Comparison of ENCODE assay signal across 8 cellular contexts in the genomic region with DNA sequence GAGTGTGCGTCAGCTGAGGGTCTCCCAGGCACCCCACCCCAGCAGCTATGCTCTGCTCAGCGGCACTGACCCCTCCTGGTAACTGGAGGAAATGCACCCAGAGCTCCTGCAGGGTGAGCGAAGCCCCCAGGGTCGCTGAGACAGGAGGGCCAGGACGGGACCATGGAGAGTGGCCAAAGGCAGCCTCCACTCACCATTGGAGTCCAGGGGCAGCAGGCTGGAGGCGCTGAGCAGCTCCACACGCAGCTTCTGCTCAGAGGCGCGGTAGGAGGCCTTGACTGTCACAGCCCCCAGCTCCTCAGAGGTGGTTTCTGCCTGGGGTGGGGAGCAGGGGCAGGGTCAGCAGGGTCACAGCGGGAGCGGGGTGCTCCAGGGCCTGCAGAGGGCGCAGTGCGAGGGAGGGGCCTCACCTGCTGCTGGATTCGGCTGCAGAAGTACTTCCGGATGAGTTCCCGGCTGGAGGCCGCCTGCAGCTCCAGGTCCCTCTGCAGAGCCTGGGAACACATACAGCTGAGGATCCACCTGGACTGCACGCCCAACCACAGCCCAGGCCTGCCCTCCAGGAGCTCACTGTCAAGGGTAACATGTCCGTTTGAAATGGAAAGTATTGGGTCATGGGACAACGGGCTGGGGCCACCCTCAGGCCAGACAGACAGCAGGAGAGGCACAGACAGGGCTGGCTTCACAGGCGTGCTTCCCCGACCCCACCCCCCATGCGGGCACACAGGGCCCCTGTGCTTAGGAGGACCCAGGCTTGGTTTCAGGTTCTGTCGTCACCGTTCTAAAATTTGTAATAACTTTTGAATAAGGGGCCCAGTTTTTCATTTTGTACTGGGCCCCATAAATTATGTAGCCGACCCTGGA. TPM values are rescaled to one million over a fixed set of nuclear protein-coding genes. Genes with fewer than 3 reads are reported as not detected.
DNase-seq lines count a peak whose midpoint lies in the region; ATAC-seq and TF ChIP-seq lines count a peak whose summit lies in the region.

No MANE protein-coding gene starts in this region.

- DNase-seq in NCI-H1436 (lab: John Stamatoyannopoulos, UW) (peak; percentile 9), NCI-H1436 treated with DMSO at 0.1 percent for 48 hours (lab: John Stamatoyannopoulos, UW) (no peak), foreskin fibroblast (no peak)
- peak; percentile 78 for DNase-seq in activated CD4-positive, alpha-beta T cell treated with anti-CD3 and anti-CD28 coated beads, Interleukin-2, amount 10 ng/mL, durations not matched to agents 24 days and 14 days
- DNase-seq in stimulated activated CD8-positive, alpha-beta memory T cell treated with anti-CD3 and anti-CD28 coated beads, Interleukin-4, amount 100 ng/mL, for 48 hours: peak; percentile 70

- peaks cover 25% of the 10 kb centered on the region for H3K4me1 Mint-ChIP-seq in activated CD4-positive, alpha-beta T cell treated with anti-CD3 and anti-CD28 coated beads, Interleukin-2, amount 10 ng/mL, durations not matched to agents 24 days and 14 days

- no peak overlapping the region for H3K27ac Mint-ChIP-seq in activated CD4-positive, alpha-beta T cell treated with anti-CD3 and anti-CD28 coated beads, Interleukin-2, amount 10 ng/mL, durations not matched to agents 24 days and 14 days

- no peaks in the 10 kb centered on the region for H3K9me3 Mint-ChIP-seq in activated CD4-positive, alpha-beta T cell treated with anti-CD3 and anti-CD28 coated beads, Interleukin-2, amount 10 ng/mL, durations not matched to agents 24 days and 14 days

- ATAC-seq in HG03457 (IDR thresholded peaks at IDR 0.05; ENCODE audit: unreplicated experiment): no peak
- no peak for ATAC-seq in activated CD4-positive, CD25-positive, alpha-beta regulatory T cell treated with anti-CD3 and anti-CD28 coated beads, Interleukin-2, amount 50 U/mL, for 24 hours
- ATAC-seq in GM19397 (IDR thresholded peaks at IDR 0.05; ENCODE audit: unreplicated experiment): no peak

- H3K4me3 Mint-ChIP-seq in activated CD4-positive, alpha-beta T cell treated with anti-CD3 and anti-CD28 coated beads, Interleukin-2, amount 10 ng/mL, durations not matched to agents 24 days and 14 days: no peak overlapping the region

- peaks cover 39% of the 10 kb centered on the region for H3K36me3 Mint-ChIP-seq in activated CD4-positive, alpha-beta T cell treated with anti-CD3 and anti-CD28 coated beads, Interleukin-2, amount 10 ng/mL, durations not matched to agents 24 days and 14 days (ENCODE audit: low read depth)

- no peaks in the 10 kb centered on the region for H3K27me3 Mint-ChIP-seq in activated CD4-positive, alpha-beta T cell treated with anti-CD3 and anti-CD28 coated beads, Interleukin-2, amount 10 ng/mL, durations not matched to agents 24 days and 14 days

- TF ChIP-seq CTCF in foreskin fibroblast (IDR thresholded peaks at IDR 0.05; ENCODE audit: low read depth, low read length): peak; percentile 22

- intact Hi-C loops in activated CD4-positive, alpha-beta T cell treated with anti-CD3 and anti-CD28 coated beads, Interleukin-2, amount 10 ng/mL, durations not matched to agents 24 days and 14 days (cut with micrococcal nuclease): no loop called here

- H3K4me3 ChIP-seq in foreskin fibroblast (ENCODE audit: low read depth in 1 of 2, low read length in 2 of 2): no peak overlapping the region

RNA-seq across cellular contexts. Expression of gene UNC13D, which starts 13.8 kb away (rescaled TPM):
- total RNA-seq in activated CD4-positive, alpha-beta T cell treated with anti-CD3 and anti-CD28 coated beads, Interleukin-2, amount 10 ng/mL, durations not matched to agents 24 days and 14 days: 158 and 161 TPM in 2 replicates

RNA-seq across cellular contexts. Expression of gene WBP2, which starts 24.7 kb away (rescaled TPM):
- total RNA-seq in activated CD4-positive, alpha-beta T cell treated with anti-CD3 and anti-CD28 coated beads, Interleukin-2, amount 10 ng/mL, durations not matched to agents 24 days and 14 days: 68.9 and 70.0 TPM in 2 replicates

RNA-seq across cellular contexts. Expression of gene UNK, which starts 45.8 kb away (rescaled TPM):
- total RNA-seq in activated CD4-positive, alpha-beta T cell treated with anti-CD3 and anti-CD28 coated beads, Interleukin-2, amount 10 ng/mL, durations not matched to agents 24 days and 14 days: 28.9 and 30.0 TPM in 2 replicates

RNA-seq across cellular contexts. Expression of gene TRIM47, which starts 48.0 kb away (rescaled TPM):
- 25.2 and 33.2 TPM in 2 replicates for total RNA-seq in activated CD4-positive, alpha-beta T cell treated with anti-CD3 and anti-CD28 coated beads, Interleukin-2, amount 10 ng/mL, durations not matched to agents 24 days and 14 days

Comparison
In these comparisons a context has a peak if more than half of its experiments do, and no peak if none do; other contexts are left out.
1. DNase-seq: peak in NCI-H1436 (single experiment), activated CD4-positive, alpha-beta T cell treated with anti-CD3 and anti-CD28 coated beads, Interleukin-2, amount 10 ng/mL, durations not matched to agents 24 days and 14 days (single experiment) and stimulated activated CD8-positive, alpha-beta memory T cell treated with anti-CD3 and anti-CD28 coated beads, Interleukin-4, amount 100 ng/mL, for 48 hours (single experiment); none in NCI-H1436 treated with DMSO at 0.1 percent for 48 hours (single experiment) and foreskin fibroblast (0 of 2).